11 cellular contexts compared by ENCODE assay signal in genomic region chr1:201850053-201850397, GRCh38. TPM values are rescaled to one million over a fixed set of nuclear protein-coding genes. Genes with fewer than 3 reads are reported as not detected.
DNase-seq lines count a peak whose midpoint lies in the region; ATAC-seq, FAIRE-seq and TF ChIP-seq lines count a peak whose summit lies in the region.
"Had no signal": no experiment of that assay in that cellular context is flagged by ENCODE, and none has a peak within 500 bp of the region (broad histone marks: within the 10 kb centered on the region; RNA-seq: fewer than 3 reads in every experiment).

No MANE protein-coding gene starts in this region.

- FAIRE-seq in small intestine (lab: Jason Lieb, UNC) = no peak
- FAIRE-seq: colon had no signal

- H2AFZ ChIP-seq in GM23248 = no peak overlapping the region

- ATAC-seq in gastrocnemius medialis (peak; percentile 39), GM21381 (IDR thresholded peaks at IDR 0.05; ENCODE audit: unreplicated experiment) (no peak)

- no peaks in the 10 kb centered on the region for H3K27me3 ChIP-seq in GM23248 (replicated peaks; ENCODE audit: insufficient read depth)
- no peaks in the 10 kb centered on the region for H3K27me3 ChIP-seq in adipocyte (replicated peaks; ENCODE audit: control insufficient read depth, insufficient read depth, low read length)
- H3K27me3 ChIP-seq in gastrocnemius medialis = no peaks in the 10 kb centered on the region
- no peaks in the 10 kb centered on the region for H3K27me3 ChIP-seq in small intestine (ENCODE audit: control insufficient read depth in 2 of 2, insufficient read depth in 2 of 2, low read length in 2 of 2)

- H3K36me3 ChIP-seq in GM23248 (ENCODE audit: low read depth) (peaks cover 27% of the 10 kb centered on the region), adipocyte (ENCODE audit: control insufficient read depth, insufficient read depth, low read length, severe bottlenecking) (peaks cover 43% of the 10 kb centered on the region), gastrocnemius medialis (peaks cover 0 to 54% of the 10 kb centered on the region in 2 donors), small intestine (ENCODE audit: control insufficient read depth in 2 of 2, insufficient read depth in 2 of 2, low read length in 2 of 2) (peaks cover 10 to 11% of the 10 kb centered on the region in 2 donors)

- intact Hi-C loops in gastrocnemius medialis (cut with DNase I; ENCODE audit: low total_unique reads) = no loop called here

- H3K4me1 ChIP-seq in GM23248 (ENCODE audit: insufficient read depth) (peaks cover 36% of the 10 kb centered on the region), adipocyte (ENCODE audit: control insufficient read depth, insufficient read depth, low read length) (peaks cover 20% of the 10 kb centered on the region), gastrocnemius medialis (peaks cover 17 to 27% of the 10 kb centered on the region in 2 donors), small intestine (ENCODE audit: control insufficient read depth in 2 of 2, insufficient read depth in 1 of 2, low read depth in 1 of 2, low read length in 1 of 2) (no peaks in the 10 kb centered on the region)

- peaks cover 49% of the 10 kb centered on the region for H3K79me2 ChIP-seq in GM23248 (ENCODE audit: insufficient read depth)

- H3K9ac ChIP-seq in GM23248 = peak overlapping the region; percentile 9; the same call in 1 of the 2 replicates
- H3K9ac ChIP-seq in adipocyte (ENCODE audit: low read length) = peak overlapping the region; percentile 61

- peak; percentile 86 for DNase-seq in GM23248
- DNase-seq in adipocyte (ENCODE audit: low read depth) = peak; percentile 81
- peak; percentile 84 for DNase-seq in glomerular visceral epithelial cell (ENCODE audit: extremely low spot score)
- DNase-seq in gastrocnemius medialis = no peak
- no peak for DNase-seq in small intestine
- DNase-seq in stimulated activated CD4-positive, alpha-beta T cell treated with anti-CD3 and anti-CD28 coated beads, Interleukin-4, amount 100 ng/mL, for 4 hours = no peak
- no peak for DNase-seq in stimulated activated CD4-positive, alpha-beta T cell treated with anti-CD3 and anti-CD28 coated beads, Interleukin-12 subunit alpha, Interleukin-12 subunit beta, amount 100 ng/mL, for 4 hours
- DNase-seq: activated CD4-positive, CD25-positive, alpha-beta regulatory T cell; NCI-H1930 had no signal

- 0 to 4% methylated on average over 1 of the region's 1 CpG for WGBS in GM23248 (ENCODE audit: low coverage in 1 of 2, low lambda C conversion rate in 2 of 2, missing lambda C conversion rate in 2 of 2), 2 experiments
- 40 to 67% (median 62%) methylated on average over 1 of the region's 1 CpG for WGBS in small intestine, 3 donors

- in situ Hi-C loops in GM23248 (cut with MboI) (no loop called here), gastrocnemius medialis (cut with MboI; ENCODE audit: low sequenced_read_pairs in 4 of 4) (no loop called here)

- no peak for TF ChIP-seq CTCF in gastrocnemius medialis (IDR thresholded peaks at IDR 0.05 in 4 of 5, conservative IDR thresholded peaks at IDR 0.05 in 1 of 5)

- 0 out of 2 replicates have a peak, but pooled peaks cover 1% of the 10 kb centered on the region for H4K20me1 ChIP-seq in GM23248 (ENCODE audit: insufficient read depth)

- no peaks in the 10 kb centered on the region for H3K9me2 ChIP-seq in GM23248 (ENCODE audit: insufficient read depth)

- H3K27ac ChIP-seq in GM23248 = peak overlapping the region; percentile 59
- H3K27ac ChIP-seq in gastrocnemius medialis = peak overlapping the region; percentile 6 to 42 (median 22)
- H3K27ac ChIP-seq in small intestine (ENCODE audit: low read depth in 1 of 2, low read length in 1 of 2) = no peak overlapping the region

- no peak for TF ChIP-seq POLR2A in gastrocnemius medialis (IDR thresholded peaks at IDR 0.05)

- peak overlapping the region; percentile 48 for H3K4me2 ChIP-seq in GM23248 (ENCODE audit: unreplicated experiment)

- peaks cover 53% of the 10 kb centered on the region for H3F3A ChIP-seq in GM23248 (ENCODE audit: insufficient read depth)

- H3K9me3 ChIP-seq in GM23248 (ENCODE audit: low read depth) (no peaks in the 10 kb centered on the region), adipocyte (ENCODE audit: control insufficient read depth, low read length) (no peaks in the 10 kb centered on the region), gastrocnemius medialis (no peaks in the 10 kb centered on the region), small intestine (ENCODE audit: control insufficient read depth, low read depth) (no peaks in the 10 kb centered on the region)

- H3K4me3 ChIP-seq in GM23248 (peak overlapping the region; percentile 23), adipocyte (ENCODE audit: low read length) (no peak overlapping the region), gastrocnemius medialis (no peak overlapping the region), small intestine (ENCODE audit: low read depth in 1 of 2, low read length in 2 of 2) (no peak overlapping the region)

RNA-seq across cellular contexts. Expression of gene IPO9, which starts 21.1 kb away (rescaled TPM):
- total RNA-seq in GM23248 (2014; rRNA removed; shearing (Covaris generic)) = 17.6 and 18.3 TPM in 2 replicates
- polyA plus RNA-seq in GM23248 (2016; fragmentation: Nextera tagmentation; extraction: Ambion mirVana) (52.4 and 53.8 TPM in 2 replicates), small intestine (10 to 100 TPM in 1 of 3 donors, 1 to 10 TPM in 2; 7.0 to 15.8 (median 8.7) TPM)
- 10 to 100 TPM in 2 of 4 donors, 1 to 10 TPM in 2; 7.2 to 16.3 (median 10.3) TPM for total RNA-seq in gastrocnemius medialis

RNA-seq across cellular contexts. Expression of gene SHISA4, which starts 38.7 kb away (rescaled TPM):
- total RNA-seq in GM23248 (2014; rRNA removed; shearing (Covaris generic)) = 24.8 and 42.4 TPM in 2 replicates
- polyA plus RNA-seq in GM23248 (2016; fragmentation: Nextera tagmentation; extraction: Ambion mirVana) = 47.9 and 48.0 TPM in 2 replicates
- total RNA-seq in gastrocnemius medialis = 100 to 1,000 TPM in 2 of 4 donors, 10 to 100 TPM in 2; 76.6 to 384 (median 229) TPM
- polyA plus RNA-seq in small intestine = 1 to 10 TPM in 2 of 3 donors, under 1 TPM in 1; 0.45 to 7.9 (median 5.4) TPM

Comparison
In these comparisons a context has a peak if more than half of its experiments do, and no peak if none do; other contexts are left out.
1. DNase-seq: peak in GM23248 (single experiment), adipocyte (single experiment) and glomerular visceral epithelial cell (single experiment); none in gastrocnemius medialis (0 of 2), small intestine (single experiment), stimulated activated CD4-positive, alpha-beta T cell treated with anti-CD3 and anti-CD28 coated beads, Interleukin-4, amount 100 ng/mL, for 4 hours (0 of 2) and stimulated activated CD4-positive, alpha-beta T cell treated with anti-CD3 and anti-CD28 coated beads, Interleukin-12 subunit alpha, Interleukin-12 subunit beta, amount 100 ng/mL, for 4 hours (single experiment).
2. H3K27ac ChIP-seq: peak in GM23248 (single experiment) and gastrocnemius medialis (4 of 4); none in small intestine (0 of 2).